In the genomic region with DNA sequence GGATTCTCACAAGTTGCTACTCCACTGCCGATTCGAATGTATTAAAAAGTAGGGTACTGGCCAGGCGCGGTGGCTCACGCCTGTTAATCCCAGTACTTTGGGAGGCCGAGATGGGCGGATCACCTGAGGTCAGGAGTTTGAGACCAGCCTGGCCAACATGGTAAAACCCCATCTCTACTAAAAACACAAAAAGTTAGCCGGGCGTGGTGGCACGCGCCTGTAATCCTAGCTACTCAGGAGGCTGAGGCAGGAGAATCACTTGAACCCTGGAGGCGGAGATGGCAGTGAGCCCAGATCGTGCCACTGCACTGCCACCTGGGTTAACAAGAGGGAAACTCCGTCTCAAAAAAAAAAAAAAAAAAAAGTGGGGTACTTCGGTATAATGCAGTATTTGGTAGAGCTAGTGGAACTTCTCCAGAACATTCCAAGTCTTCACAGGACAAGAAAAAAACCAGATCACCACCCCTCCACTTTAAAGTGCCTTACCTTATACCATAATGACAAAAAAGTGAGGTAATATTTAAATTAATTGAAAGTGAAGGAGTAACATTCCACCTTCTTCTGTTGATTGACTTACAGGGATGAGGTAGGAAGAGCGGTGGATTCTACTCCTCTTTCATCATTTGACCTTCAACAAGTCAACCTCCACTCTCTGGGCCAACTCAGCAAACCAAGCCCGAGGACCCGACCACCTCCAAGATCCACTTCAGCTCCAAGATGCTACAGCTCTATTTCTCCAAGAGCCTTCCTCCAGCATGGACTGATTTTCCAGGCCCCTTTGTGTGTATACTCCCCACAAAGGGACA, we compare ENCODE assay signal across 8 cellular contexts. TPM values are rescaled to one million over a fixed set of nuclear protein-coding genes. Genes with fewer than 3 reads are reported as not detected.
DNase-seq lines count a peak whose midpoint lies in the region; ATAC-seq, FAIRE-seq and TF ChIP-seq lines count a peak whose summit lies in the region.

No MANE protein-coding gene starts in this region.

- CTCF ChIA-PET in HepG2 (lab: Yijun Ruan, JAX; ENCODE audit: low intra/inter-chr PET ratio, low total read pairs) = no interaction called here

- TF ChIP-seq EP300 in HepG2 (IDR thresholded peaks at IDR 0.05; ENCODE audit: low read depth in 2 of 2, low read length in 2 of 2) (no peak), HepG2 (CRISPR knock-in tag; IDR thresholded peaks at IDR 0.05; ENCODE audit: borderline replicate concordance) (no peak)

- no peaks in the 10 kb centered on the region for H3K9me3 ChIP-seq in BLaER1 treated with 17β-estradiol and CSF1 and Interleukin-3, amounts not matched to agents 10 nM and 100 nM (replicated peaks in 1 of 11)
- H3K9me3 ChIP-seq in ascending aorta (no peaks in the 10 kb centered on the region), HepG2 (ENCODE audit: low read length) (no peaks in the 10 kb centered on the region), thoracic aorta (no peaks in the 10 kb centered on the region)

- no peak for TF ChIP-seq CTCF in ascending aorta (IDR thresholded peaks at IDR 0.05)
- no peak for TF ChIP-seq CTCF in HepG2 (CRISPR knock-in tag; IDR thresholded peaks at IDR 0.05)
- TF ChIP-seq CTCF in thoracic aorta (IDR thresholded peaks at IDR 0.05) = no peak

- H3K9ac ChIP-seq in BLaER1 treated with 17β-estradiol and CSF1 and Interleukin-3, amounts not matched to agents 10 nM and 100 nM = peak overlapping the region; percentile 90 to 99 (median 98)
- peak overlapping the region; percentile 91 for H3K9ac ChIP-seq in HepG2 (ENCODE audit: insufficient read depth, low read depth, low read length)

- DNase-seq in M059J (ENCODE audit: low read depth) (peak; percentile 15), ascending aorta (ENCODE audit: low spot score in 2 of 2) (no peak), HepG2 (ENCODE audit: low spot score) (peak; percentile 33), thoracic aorta (ENCODE audit: low spot score) (no peak), OCI-M2 (lab: John Stamatoyannopoulos, UW; ENCODE audit: unreplicated experiment) (no peak)

- peaks cover 60% of the 10 kb centered on the region for H3K79me2 ChIP-seq in HepG2 (ENCODE audit: insufficient read depth, low read length)

- ATAC-seq in HepG2 (no peak), thoracic aorta (ENCODE audit: insufficient number of reproducible peaks, low FRiP score, low read depth) (no peak), GM18873 (IDR thresholded peaks at IDR 0.05; ENCODE audit: low FRiP score, unreplicated experiment) (no peak), GM18907 (IDR thresholded peaks at IDR 0.05; ENCODE audit: unreplicated experiment) (no peak)

- TF ChIP-seq POLR2A in HepG2 (IDR thresholded peaks at IDR 0.05; ENCODE audit: insufficient read depth in 1 of 2, low read depth in 2 of 2, low read length in 2 of 2) = no peak; a peak in 1 of 4 replicates

- no TSS peak for BruUV-seq in HepG2 (replicated peaks; lab: Mats Ljungman, UMichigan)

- H2AFZ ChIP-seq in HepG2 (ENCODE audit: low read length) = no peak overlapping the region

- in situ Hi-C loops in HepG2 (cut with HindIII; ENCODE audit: extremely low pct_ligation_motif_present, low pct_unique_long_range_greater_than_20kb) = no loop called here

- H3K4me1 ChIP-seq in BLaER1 treated with 17β-estradiol and CSF1 and Interleukin-3, amounts not matched to agents 10 nM and 100 nM = peaks cover 56 to 71% (median 62%) of the 10 kb centered on the region in 10 experiments
- H3K4me1 ChIP-seq in ascending aorta (peaks cover 5 to 27% of the 10 kb centered on the region in 2 donors), HepG2 (ENCODE audit: insufficient read depth, low read length) (peaks cover 31% of the 10 kb centered on the region), thoracic aorta (ENCODE audit: control insufficient read depth in 1 of 2, low read depth in 2 of 2) (peaks cover 21 to 48% of the 10 kb centered on the region in 2 donors)

- no peak for TF ChIP-seq RAD21 in HepG2 (CRISPR knock-in tag; IDR thresholded peaks at IDR 0.05)

- intact Hi-C loops in ascending aorta (cut with DNase I) (no loop called here), HepG2 (cut with micrococcal nuclease; ENCODE audit: unreplicated experiment) (loop anchor here (5.0 kb wide), 1 partner anchor 37 kb away; a partner anchor contains a TSS)

- no peaks in the 10 kb centered on the region for H3K27me3 ChIP-seq in BLaER1 treated with 17β-estradiol and CSF1 and Interleukin-3, amounts not matched to agents 10 nM and 100 nM
- H3K27me3 ChIP-seq in ascending aorta = no peaks in the 10 kb centered on the region
- no peaks in the 10 kb centered on the region; a peak in 1 of 5 replicates for H3K27me3 ChIP-seq in HepG2 (ENCODE audit: control insufficient read depth in 1 of 2, insufficient read depth in 2 of 2, low read length in 2 of 2)
- no peaks in the 10 kb centered on the region for H3K27me3 ChIP-seq in thoracic aorta (replicated peaks; ENCODE audit: insufficient read depth)

- H3K4me2 ChIP-seq in BLaER1 treated with 17β-estradiol and CSF1 and Interleukin-3, amounts not matched to agents 10 nM and 100 nM = peak overlapping the region; percentile 85 to 97 (median 92)
- H3K4me2 ChIP-seq in HepG2 (ENCODE audit: low read depth, low read length) = peak overlapping the region; percentile 87

- 55% methylated on average over 18 of the region's 18 CpGs for WGBS in HepG2 (ENCODE audit: low lambda C conversion rate)

- POLR2A ChIA-PET in HepG2 (lab: Yijun Ruan, JAX) = interaction anchor here (0.6 to 1.4 kb wide), 2 partner anchors 22 to 39 kb away, joined by 3 to 5 read pairs; no protein-coding TSS in a partner anchor

- peaks cover 26 to 53% (median 47%) of the 10 kb centered on the region in 11 experiments for H3K36me3 ChIP-seq in BLaER1 treated with 17β-estradiol and CSF1 and Interleukin-3, amounts not matched to agents 10 nM and 100 nM
- H3K36me3 ChIP-seq in ascending aorta (peaks cover 11 to 15% of the 10 kb centered on the region in 2 donors), HepG2 (replicated peaks in 1 of 2; ENCODE audit: control insufficient read depth in 1 of 2, insufficient read depth in 2 of 2, low read length in 2 of 2) (peaks cover 8 to 31% of the 10 kb centered on the region in 2 experiments; a peak in 4 of 5 replicates), thoracic aorta (peaks cover 7% of the 10 kb centered on the region)

- FAIRE-seq in HepG2 (lab: Jason Lieb, UNC) = peak; percentile 60

- peak overlapping the region in 10 of 11 experiments; percentile 82 to 98 (median 98); a peak in 19 of 22 replicates for H3K27ac ChIP-seq in BLaER1 treated with 17β-estradiol and CSF1 and Interleukin-3, amounts not matched to agents 10 nM and 100 nM
- H3K27ac ChIP-seq in ascending aorta = peak overlapping the region; percentile 5 to 86
- peak overlapping the region; percentile 91 for H3K27ac ChIP-seq in HepG2 (ENCODE audit: extremely low read length, insufficient read depth, low read length)
- peak overlapping the region; percentile 4 to 87 for H3K27ac ChIP-seq in thoracic aorta

- H4K20me1 ChIP-seq in BLaER1 treated with 17β-estradiol and CSF1 and Interleukin-3, amounts not matched to agents 10 nM and 100 nM = peaks cover 50 to 67% (median 60%) of the 10 kb centered on the region in 11 experiments; a peak in 21 of 22 replicates
- peaks cover 18% of the 10 kb centered on the region for H4K20me1 ChIP-seq in HepG2 (ENCODE audit: insufficient read depth, low read length)

- peak overlapping the region; percentile 82 to 98 (median 96) for H3K4me3 ChIP-seq in BLaER1 treated with 17β-estradiol and CSF1 and Interleukin-3, amounts not matched to agents 10 nM and 100 nM
- H3K4me3 ChIP-seq in ascending aorta (peak overlapping the region; percentile 77 to 95), HepG2 (replicated peaks in 1 of 3; ENCODE audit: insufficient read depth in 1 of 3, low read depth in 2 of 3, low read length in 3 of 3) (peak overlapping the region; percentile 80 to 89 (median 82)), thoracic aorta (peak overlapping the region; percentile 92)

RNA-seq across cellular contexts. Expression of a gene that starts 2.0 kb away (rescaled TPM):
- 50.3 and 87.8 TPM in 2 replicates for total RNA-seq in M059J (2014; rRNA removed; shearing (Covaris generic))
- total RNA-seq in ascending aorta (28.1 TPM), HepG2 (2016; rRNA removed; fragmentation: Illumina TruSeq; extraction: Trizol) (69.4 and 93.4 TPM in 2 replicates), thoracic aorta (10 to 100 TPM; 43.9 to 65.3 TPM)
- 29.9 and 35.0 TPM in 2 replicates for total RNA-seq in HepG2 (2016; cell fraction: cytosol; rRNA removed; fragmentation: Illumina TruSeq; extraction: Trizol; ENCODE audit: low read depth)
- 68.0 and 83.9 TPM in 2 replicates for total RNA-seq in HepG2 (2016; cell fraction: insoluble cytoplasmic fraction; rRNA removed; fragmentation: Illumina TruSeq; extraction: Trizol)
- 26.8 and 29.8 TPM in 2 replicates for total RNA-seq in HepG2 (2016; cell fraction: membrane; rRNA removed; fragmentation: Illumina TruSeq; extraction: Trizol)
- 55.8 and 62.8 TPM in 2 replicates for total RNA-seq in HepG2 (2016; cell fraction: nucleus; rRNA removed; fragmentation: Illumina TruSeq; extraction: Trizol)
- polyA plus RNA-seq in HepG2 (2011; rRNA removed) = 16.0 and 18.6 TPM in 2 replicates
- 11.7 and 16.5 TPM in 2 replicates for polyA plus RNA-seq in HepG2 (2011; cell fraction: cytosol; rRNA removed)
- 12.5 and 14.6 TPM in 2 replicates for polyA plus RNA-seq in HepG2 (2011; cell fraction: nucleus; rRNA removed)
- polyA plus RNA-seq in HepG2 (2012) = 30.4 and 30.5 TPM in 2 replicates
- polyA plus RNA-seq in HepG2 (2016; cell fraction: cytosol; fragmentation: Illumina TruSeq; extraction: Trizol; ENCODE audit: low read depth) = 2.1 and 2.4 TPM in 2 replicates
- polyA plus RNA-seq in HepG2 (2016; cell fraction: insoluble cytoplasmic fraction; fragmentation: Illumina TruSeq; extraction: Trizol; ENCODE audit: low read depth) = 54.0 and 59.8 TPM in 2 replicates
- polyA plus RNA-seq in HepG2 (2016; cell fraction: membrane; fragmentation: Illumina TruSeq; extraction: Trizol; ENCODE audit: low read depth) = 6.2 and 7.3 TPM in 2 replicates
- 62.5 and 70.0 TPM in 2 replicates for polyA plus RNA-seq in HepG2 (2016; cell fraction: nucleus; fragmentation: Illumina TruSeq; extraction: Trizol; ENCODE audit: insufficient read depth, low read depth)
- polyA minus RNA-seq in HepG2 (2011; rRNA and poly(A)+ RNA removed; ENCODE audit: low replicate concordance) = 27.5 and 49.4 TPM in 2 replicates
- polyA minus RNA-seq in HepG2 (2011; cell fraction: cytosol; rRNA and poly(A)+ RNA removed) = 27.1 and 30.7 TPM in 2 replicates
- 31.3 and 44.1 TPM in 2 replicates for polyA minus RNA-seq in HepG2 (2011; cell fraction: nucleus; rRNA and poly(A)+ RNA removed)

RNA-seq across cellular contexts. Expression of a gene that starts 37.4 kb away (rescaled TPM):
- 60.7 and 68.3 TPM in 2 replicates for total RNA-seq in M059J (2014; rRNA removed; shearing (Covaris generic))
- total RNA-seq in ascending aorta (130 TPM), HepG2 (2016; rRNA removed; fragmentation: Illumina TruSeq; extraction: Trizol) (22.1 and 24.3 TPM in 2 replicates), thoracic aorta (100 to 1,000 TPM in 1 of 2 donors, 10 to 100 TPM in 1; 99.8 to 129 TPM)
- total RNA-seq in HepG2 (2016; cell fraction: cytosol; rRNA removed; fragmentation: Illumina TruSeq; extraction: Trizol; ENCODE audit: low read depth) = 46.0 and 47.6 TPM in 2 replicates
- 17.6 and 24.7 TPM in 2 replicates for total RNA-seq in HepG2 (2016; cell fraction: insoluble cytoplasmic fraction; rRNA removed; fragmentation: Illumina TruSeq; extraction: Trizol)
- 71.6 and 76.1 TPM in 2 replicates for total RNA-seq in HepG2 (2016; cell fraction: membrane; rRNA removed; fragmentation: Illumina TruSeq; extraction: Trizol)
- total RNA-seq in HepG2 (2016; cell fraction: nucleus; rRNA removed; fragmentation: Illumina TruSeq; extraction: Trizol) = 13.2 and 14.6 TPM in 2 replicates
- polyA plus RNA-seq in HepG2 (2011; rRNA removed) = 38.2 and 38.3 TPM in 2 replicates
- polyA plus RNA-seq in HepG2 (2011; cell fraction: cytosol; rRNA removed) = 26.3 and 36.9 TPM in 2 replicates
- polyA plus RNA-seq in HepG2 (2011; cell fraction: nucleus; rRNA removed) = 18.9 and 21.3 TPM in 2 replicates
- polyA plus RNA-seq in HepG2 (2012) = 17.2 and 21.1 TPM in 2 replicates
- 67.1 and 73.8 TPM in 2 replicates for polyA plus RNA-seq in HepG2 (2016; cell fraction: cytosol; fragmentation: Illumina TruSeq; extraction: Trizol; ENCODE audit: low read depth)
- 26.5 and 34.4 TPM in 2 replicates for polyA plus RNA-seq in HepG2 (2016; cell fraction: insoluble cytoplasmic fraction; fragmentation: Illumina TruSeq; extraction: Trizol; ENCODE audit: low read depth)
- 87.1 and 87.3 TPM in 2 replicates for polyA plus RNA-seq in HepG2 (2016; cell fraction: membrane; fragmentation: Illumina TruSeq; extraction: Trizol; ENCODE audit: low read depth)
- 31.2 and 33.1 TPM in 2 replicates for polyA plus RNA-seq in HepG2 (2016; cell fraction: nucleus; fragmentation: Illumina TruSeq; extraction: Trizol; ENCODE audit: insufficient read depth, low read depth)
- 47.1 and 98.7 TPM in 2 replicates for polyA minus RNA-seq in HepG2 (2011; rRNA and poly(A)+ RNA removed; ENCODE audit: low replicate concordance)
- polyA minus RNA-seq in HepG2 (2011; cell fraction: cytosol; rRNA and poly(A)+ RNA removed) = 17.2 and 21.1 TPM in 2 replicates
- 13.4 and 13.7 TPM in 2 replicates for polyA minus RNA-seq in HepG2 (2011; cell fraction: nucleus; rRNA and poly(A)+ RNA removed)

RNA-seq across cellular contexts. Expression of a gene that starts 58.3 kb away (rescaled TPM):
- 59.8 and 81.0 TPM in 2 replicates for total RNA-seq in M059J (2014; rRNA removed; shearing (Covaris generic))
- total RNA-seq in ascending aorta = 52.9 TPM
- total RNA-seq in HepG2 (2016; rRNA removed; fragmentation: Illumina TruSeq; extraction: Trizol) = 17.7 and 47.2 TPM in 2 replicates
- total RNA-seq in HepG2 (2016; cell fraction: cytosol; rRNA removed; fragmentation: Illumina TruSeq; extraction: Trizol; ENCODE audit: low read depth) = 15.6 and 16.0 TPM in 2 replicates
- total RNA-seq in HepG2 (2016; cell fraction: insoluble cytoplasmic fraction; rRNA removed; fragmentation: Illumina TruSeq; extraction: Trizol) = 18.0 and 45.6 TPM in 2 replicates
- total RNA-seq in HepG2 (2016; cell fraction: membrane; rRNA removed; fragmentation: Illumina TruSeq; extraction: Trizol) = 19.6 and 21.4 TPM in 2 replicates
- total RNA-seq in HepG2 (2016; cell fraction: nucleus; rRNA removed; fragmentation: Illumina TruSeq; extraction: Trizol) = 39.7 and 53.4 TPM in 2 replicates
- 43.4 and 51.8 TPM in 2 replicates for polyA plus RNA-seq in HepG2 (2011; rRNA removed)
- polyA plus RNA-seq in HepG2 (2011; cell fraction: cytosol; rRNA removed) = 34.9 and 60.3 TPM in 2 replicates
- polyA plus RNA-seq in HepG2 (2011; cell fraction: nucleus; rRNA removed) = 48.6 and 49.4 TPM in 2 replicates
- 20.5 and 28.9 TPM in 2 replicates for polyA plus RNA-seq in HepG2 (2012)
- polyA plus RNA-seq in HepG2 (2016; cell fraction: cytosol; fragmentation: Illumina TruSeq; extraction: Trizol; ENCODE audit: low read depth) = 5.7 and 6.6 TPM in 2 replicates
- 12.8 and 15.1 TPM in 2 replicates for polyA plus RNA-seq in HepG2 (2016; cell fraction: insoluble cytoplasmic fraction; fragmentation: Illumina TruSeq; extraction: Trizol; ENCODE audit: low read depth)
- polyA plus RNA-seq in HepG2 (2016; cell fraction: membrane; fragmentation: Illumina TruSeq; extraction: Trizol; ENCODE audit: low read depth) = 8.4 and 11.1 TPM in 2 replicates
- polyA plus RNA-seq in HepG2 (2016; cell fraction: nucleus; fragmentation: Illumina TruSeq; extraction: Trizol; ENCODE audit: insufficient read depth, low read depth) = 59.0 and 65.3 TPM in 2 replicates
- 93.7 and 149 TPM in 2 replicates for polyA minus RNA-seq in HepG2 (2011; rRNA and poly(A)+ RNA removed; ENCODE audit: low replicate concordance)
- 63.0 and 87.1 TPM in 2 replicates for polyA minus RNA-seq in HepG2 (2011; cell fraction: cytosol; rRNA and poly(A)+ RNA removed)
- polyA minus RNA-seq in HepG2 (2011; cell fraction: nucleus; rRNA and poly(A)+ RNA removed) = 28.2 and 35.2 TPM in 2 replicates
- total RNA-seq in thoracic aorta = 10 to 100 TPM; 17.1 to 31.7 TPM

Comparison
In these comparisons a context has a peak if more than half of its experiments do, and no peak if none do; other contexts are left out.
1. H3K27ac ChIP-seq: peak in every context shown above with its lines; median percentile 98 in BLaER1 treated with 17β-estradiol and CSF1 and Interleukin-3, amounts not matched to agents 10 nM and 100 nM; 91 in HepG2; 46 in ascending aorta; 46 in thoracic aorta.
2. DNase-seq: peak in M059J (single experiment) and HepG2 (single experiment); none in ascending aorta (0 of 2), thoracic aorta (single experiment) and OCI-M2 (single experiment).
3. Peak in every context shown above with its lines, with median percentiles within 50 percentile points of each other: H3K4me3 ChIP-seq.